ENCODE assay signal across 16 cellular contexts in the genomic region with DNA sequence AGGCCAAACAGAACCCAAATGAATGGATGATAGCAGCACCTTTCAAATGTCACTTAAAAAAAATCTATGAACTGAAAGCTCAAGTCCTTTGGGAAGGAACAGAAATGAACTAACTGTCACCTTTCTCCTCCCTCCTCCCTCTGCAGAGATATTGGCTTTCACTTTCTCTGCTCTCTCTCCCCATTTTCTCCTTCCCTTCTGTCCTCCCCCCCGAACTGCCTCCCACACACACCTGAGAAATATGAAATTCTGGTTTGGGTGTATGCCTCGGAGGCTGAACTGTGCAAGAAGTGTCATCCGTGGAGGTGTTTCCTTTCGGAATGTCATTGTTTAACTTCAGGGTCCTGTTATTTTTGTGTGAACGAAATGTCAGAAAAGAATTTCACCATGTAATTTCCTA.
"Had no signal": no experiment of that assay in that cellular context is flagged by ENCODE, and none has a peak within 500 bp of the region (broad histone marks: within the 10 kb centered on the region; RNA-seq: fewer than 3 reads in every experiment).

No MANE protein-coding gene starts in this region.

- H3K9me3 Mint-ChIP-seq: activated B cell treated with CpG ODN at 0.5 μM for 24 hours; activated CD8-positive, alpha-beta T cell treated with anti-CD3 and anti-CD28 coated beads for 36 hours; activated T-cell treated with anti-CD3 and anti-CD28 coated beads, Interleukin-2, amount 50 U/mL, for 4 hours had no signal

- H3K4me3 Mint-ChIP-seq: activated B cell treated with CpG ODN at 0.5 μM for 24 hours; activated CD8-positive, alpha-beta T cell treated with anti-CD3 and anti-CD28 coated beads for 36 hours; activated T-cell treated with anti-CD3 and anti-CD28 coated beads, Interleukin-2, amount 50 U/mL, for 4 hours had no signal

- ATAC-seq: activated CD8-positive, alpha-beta T cell treated with anti-CD3 and anti-CD28 coated beads for 36 hours; activated T-cell treated with anti-CD3 and anti-CD28 coated beads, Interleukin-2, amount 50 U/mL, for 4 hours; gastroesophageal sphincter had no signal

- H3K9me3 ChIP-seq: gastroesophageal sphincter, right atrium auricular region, transverse colon had no signal

- H3K27ac Mint-ChIP-seq: activated B cell treated with CpG ODN at 0.5 μM for 24 hours; activated CD8-positive, alpha-beta T cell treated with anti-CD3 and anti-CD28 coated beads for 36 hours had no signal

- H3K4me1 ChIP-seq: right atrium auricular region, transverse colon had no signal

- H3K36me3 ChIP-seq: cardiac muscle cell, gastroesophageal sphincter, right atrium auricular region, transverse colon had no signal

- DNase-seq: activated B cell treated with CpG ODN at 0.5 μM for 24 hours; activated CD4-positive, alpha-beta T cell treated with anti-CD3 and anti-CD28 coated beads for 48 hours; activated CD8-positive, alpha-beta T cell treated with anti-CD3 and anti-CD28 coated beads for 36 hours; activated effector memory CD4-positive, alpha-beta T cell treated with Interleukin-2 at 50 U/mL for 16 hours; activated naive CD4-positive, alpha-beta T cell treated with anti-CD3 and anti-CD28 coated beads, Interleukin-2, amount 50 U/mL, for 16 hours; activated T-cell treated with anti-CD3 and anti-CD28 coated beads, Interleukin-2, amount 50 U/mL, for 4 hours; islet precursor cell; midbrain; small intestine; stimulated activated CD4-positive, alpha-beta T cell treated with anti-CD3 and anti-CD28 coated beads, Interleukin-4, amount 100 ng/mL, for 24 hours; stimulated activated naive CD4-positive, alpha-beta T cell treated with Interleukin-2 at 50 U/mL for 16 hours; transverse colon had no signal

- H3K27ac ChIP-seq: cardiac muscle cell, gastroesophageal sphincter, right atrium auricular region, transverse colon had no signal

- H3K4me3 ChIP-seq: cardiac muscle cell, gastroesophageal sphincter, lung, right atrium auricular region, transverse colon had no signal

- H3K27me3 ChIP-seq: cardiac muscle cell, gastroesophageal sphincter, right atrium auricular region had no signal
